Comparison of ENCODE assay signal across 1 cellular context in genomic region chr6:28269492-28269891, GRCh38.
TF ChIP-seq lines count a peak whose summit lies in the region.

No MANE protein-coding gene starts in this region.

TF ChIP-seq in GM23338, 12 proteins besides CTCF, POLR2A, EP300 and RAD21:
- TF ChIP-seq REST (IDR thresholded peaks at IDR 0.05; ENCODE audit: unreplicated experiment): no peak
- no peak for TF ChIP-seq EZH2phosphoT487 (IDR thresholded peaks at IDR 0.05; ENCODE audit: unreplicated experiment)
- TF ChIP-seq NANOG (IDR thresholded peaks at IDR 0.05; ENCODE audit: borderline replicate concordance): no peak
- no peak for TF ChIP-seq ZNF331 (CRISPR knock-in tag; IDR thresholded peaks at IDR 0.05; ENCODE audit: low read depth)
- no peak for TF ChIP-seq EZH2 (IDR thresholded peaks at IDR 0.05; ENCODE audit: low read depth, unreplicated experiment)
- TF ChIP-seq ZNF114 (CRISPR knock-in tag; IDR thresholded peaks at IDR 0.05): no peak
- TF ChIP-seq ZNF462 (CRISPR knock-in tag; IDR thresholded peaks at IDR 0.05): no peak
- TF ChIP-seq ETS1 (IDR thresholded peaks at IDR 0.05): no peak
- TF ChIP-seq CREB1 (CRISPR knock-in tag; IDR thresholded peaks at IDR 0.05; ENCODE audit: low read depth): no peak
- TF ChIP-seq JUNB (IDR thresholded peaks at IDR 0.05; ENCODE audit: unreplicated experiment): no peak
- no peak for TF ChIP-seq STAT1 (IDR thresholded peaks at IDR 0.05; ENCODE audit: unreplicated experiment)
- no peak for TF ChIP-seq POLR2AphosphoS5 (IDR thresholded peaks at IDR 0.05; ENCODE audit: low read depth)
